Comparison of ENCODE assay signal across 14 cellular contexts in the genomic region with DNA sequence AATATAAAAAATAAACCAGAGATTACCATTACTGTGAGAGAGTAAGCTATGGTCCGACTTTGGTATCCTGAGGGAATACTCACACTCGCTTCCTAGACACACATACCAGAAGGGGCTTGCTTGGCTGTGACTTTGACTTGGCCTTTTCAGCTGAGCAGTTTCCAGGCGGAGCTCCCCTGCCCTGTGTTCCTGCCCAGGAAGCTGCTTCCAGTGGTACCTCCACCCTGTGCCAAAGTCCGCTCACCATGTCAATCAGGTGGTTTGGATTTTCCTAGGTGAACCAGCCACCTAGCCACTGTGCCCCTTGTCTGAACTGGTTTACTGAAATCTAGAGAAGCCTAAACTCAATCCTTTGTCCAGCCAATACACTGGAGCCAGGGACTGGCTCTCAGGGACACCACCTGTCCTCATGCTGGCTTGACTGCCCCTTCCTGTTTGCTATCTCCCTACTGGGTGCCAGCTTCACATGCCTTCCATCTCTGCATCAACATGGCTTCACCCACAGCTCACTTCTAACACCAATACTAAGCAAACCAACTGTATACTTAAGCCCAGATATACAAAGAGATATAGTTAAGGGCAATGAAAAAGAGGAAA. TPM values are rescaled to one million over a fixed set of nuclear protein-coding genes. Genes with fewer than 3 reads are reported as not detected.
DNase-seq lines count a peak whose midpoint lies in the region; ATAC-seq and TF ChIP-seq lines count a peak whose summit lies in the region.
"Had no signal": no experiment of that assay in that cellular context is flagged by ENCODE, and none has a peak within 500 bp of the region (broad histone marks: within the 10 kb centered on the region; RNA-seq: fewer than 3 reads in every experiment).

No MANE protein-coding gene starts in this region.

- H3K36me3 ChIP-seq in thyroid gland, result peaks cover 12 to 27% of the 10 kb centered on the region in 2 donors

- peaks cover 5 to 14% of the 10 kb centered on the region in 2 donors for H3K36me3 Mint-ChIP-seq in activated T-cell treated with anti-CD3 and anti-CD28 coated beads, Interleukin-2, amount 50 U/mL, for 72 hours (ENCODE audit: insufficient read depth in 2 of 2)
- peaks cover 90% of the 10 kb centered on the region for H3K36me3 Mint-ChIP-seq in dendritic cell treated with granulocyte-macrophage colony-stimulating factor and Interleukin-4, amounts not matched to agents 40 ng/mL and 50 ng/mL, for 4 days (ENCODE audit: low read depth)

- no peaks in the 10 kb centered on the region for H3K27me3 ChIP-seq in thyroid gland
- H3K27me3 ChIP-seq: upper lobe of right lung had no signal

- no peak overlapping the region for H3K4me3 ChIP-seq in thyroid gland (replicated peaks in 1 of 3)
- H3K4me3 ChIP-seq: upper lobe of right lung had no signal

- H3K9me3 ChIP-seq in thyroid gland, result no peaks in the 10 kb centered on the region
- H3K9me3 ChIP-seq: upper lobe of right lung had no signal

- 61 to 82% methylated on average over 3 to 4 of the region's 4 CpGs for WGBS in thyroid gland, 2 donors

- H3K27ac Mint-ChIP-seq in activated T-cell treated with anti-CD3 and anti-CD28 coated beads, Interleukin-2, amount 50 U/mL, for 72 hours, result peak overlapping the region; percentile 48
- H3K27ac Mint-ChIP-seq in dendritic cell treated with granulocyte-macrophage colony-stimulating factor and Interleukin-4, amounts not matched to agents 40 ng/mL and 50 ng/mL, for 4 days, result peak overlapping the region; percentile 75

- intact Hi-C loops in dendritic cell treated with granulocyte-macrophage colony-stimulating factor and Interleukin-4, amounts not matched to agents 40 ng/mL and 50 ng/mL, for 4 days (cut with micrococcal nuclease), result no loop called here
- intact Hi-C loops in thyroid gland (cut with DNase I), result no loop called here

- H3K4me1 ChIP-seq in thyroid gland, result peaks cover 29 to 42% of the 10 kb centered on the region in 2 donors

- no peak for TF ChIP-seq CTCF in thyroid gland (IDR thresholded peaks at IDR 0.05)

- no peak for TF ChIP-seq POLR2A in thyroid gland (IDR thresholded peaks at IDR 0.05)

- no peak for ATAC-seq in activated T-cell treated with anti-CD3 and anti-CD28 coated beads, Interleukin-2, amount 50 U/mL, for 72 hours (replicated peaks in 1 of 2)
- ATAC-seq in GM19324 (IDR thresholded peaks at IDR 0.05; ENCODE audit: low FRiP score, unreplicated experiment) (no peak), GM19397 (IDR thresholded peaks at IDR 0.05; ENCODE audit: unreplicated experiment) (no peak)

- H3K4me3 Mint-ChIP-seq in activated T-cell treated with anti-CD3 and anti-CD28 coated beads, Interleukin-2, amount 50 U/mL, for 72 hours, result no peak overlapping the region
- H3K4me3 Mint-ChIP-seq in dendritic cell treated with granulocyte-macrophage colony-stimulating factor and Interleukin-4, amounts not matched to agents 40 ng/mL and 50 ng/mL, for 4 days, result peak overlapping the region; percentile 6
- H3K4me3 Mint-ChIP-seq: naive B cell had no signal

- H3K27me3 Mint-ChIP-seq in activated T-cell treated with anti-CD3 and anti-CD28 coated beads, Interleukin-2, amount 50 U/mL, for 72 hours (ENCODE audit: low read depth), result no peaks in the 10 kb centered on the region
- no peaks in the 10 kb centered on the region for H3K27me3 Mint-ChIP-seq in dendritic cell treated with granulocyte-macrophage colony-stimulating factor and Interleukin-4, amounts not matched to agents 40 ng/mL and 50 ng/mL, for 4 days
- H3K27me3 Mint-ChIP-seq: naive B cell had no signal

- peak overlapping the region; percentile 18 to 33 (median 20) for H3K27ac ChIP-seq in thyroid gland

- peaks cover 20% of the 10 kb centered on the region for H3K4me1 Mint-ChIP-seq in activated T-cell treated with anti-CD3 and anti-CD28 coated beads, Interleukin-2, amount 50 U/mL, for 72 hours (ENCODE audit: low read depth)
- peaks cover 44% of the 10 kb centered on the region for H3K4me1 Mint-ChIP-seq in dendritic cell treated with granulocyte-macrophage colony-stimulating factor and Interleukin-4, amounts not matched to agents 40 ng/mL and 50 ng/mL, for 4 days (ENCODE audit: low read depth)

- no peaks in the 10 kb centered on the region for H3K9me3 Mint-ChIP-seq in activated T-cell treated with anti-CD3 and anti-CD28 coated beads, Interleukin-2, amount 50 U/mL, for 72 hours
- H3K9me3 Mint-ChIP-seq in dendritic cell treated with granulocyte-macrophage colony-stimulating factor and Interleukin-4, amounts not matched to agents 40 ng/mL and 50 ng/mL, for 4 days, result no peaks in the 10 kb centered on the region
- H3K9me3 Mint-ChIP-seq: naive B cell had no signal

- no peak for DNase-seq in activated T-cell treated with anti-CD3 and anti-CD28 coated beads, Interleukin-2, amount 50 U/mL, for 72 hours
- DNase-seq in activated T-cell treated with anti-CD3 and anti-CD28 coated beads for 4 hours, result no peak
- DNase-seq in mucosa of gallbladder (ENCODE audit: low spot score), result peak; percentile 68
- DNase-seq in thyroid gland, result peak; percentile 29 to 74
- DNase-seq in NCI-H1930 (lab: John Stamatoyannopoulos, UW), result no peak
- DNase-seq: activated CD4-positive, alpha-beta T cell treated with anti-CD3 and anti-CD28 coated beads for 1 hour; activated gamma-delta T cell treated with Interleukin-2 at 50 U/mL for 16 hours; DMS153; naive B cell; NCI-H226; upper lobe of right lung had no signal

RNA-seq across cellular contexts. Expression of a gene that starts 28.6 kb away (rescaled TPM):
- total RNA-seq in activated T-cell treated with anti-CD3 and anti-CD28 coated beads, Interleukin-2, amount 50 U/mL, for 72 hours, result 100 to 1,000 TPM; 115 to 118 TPM
- total RNA-seq in mucosa of gallbladder (109 TPM), thyroid gland (10 to 100 TPM; 56.7 to 71.4 (median 63.3) TPM)

Comparison
In these comparisons a context has a peak if more than half of its experiments do, and no peak if none do; other contexts are left out.
1. DNase-seq: peak in mucosa of gallbladder (single experiment) and thyroid gland (2 of 2); none in activated T-cell treated with anti-CD3 and anti-CD28 coated beads, Interleukin-2, amount 50 U/mL, for 72 hours (0 of 2), activated T-cell treated with anti-CD3 and anti-CD28 coated beads for 4 hours (single experiment) and NCI-H1930 (0 of 2).